In the genomic region with DNA sequence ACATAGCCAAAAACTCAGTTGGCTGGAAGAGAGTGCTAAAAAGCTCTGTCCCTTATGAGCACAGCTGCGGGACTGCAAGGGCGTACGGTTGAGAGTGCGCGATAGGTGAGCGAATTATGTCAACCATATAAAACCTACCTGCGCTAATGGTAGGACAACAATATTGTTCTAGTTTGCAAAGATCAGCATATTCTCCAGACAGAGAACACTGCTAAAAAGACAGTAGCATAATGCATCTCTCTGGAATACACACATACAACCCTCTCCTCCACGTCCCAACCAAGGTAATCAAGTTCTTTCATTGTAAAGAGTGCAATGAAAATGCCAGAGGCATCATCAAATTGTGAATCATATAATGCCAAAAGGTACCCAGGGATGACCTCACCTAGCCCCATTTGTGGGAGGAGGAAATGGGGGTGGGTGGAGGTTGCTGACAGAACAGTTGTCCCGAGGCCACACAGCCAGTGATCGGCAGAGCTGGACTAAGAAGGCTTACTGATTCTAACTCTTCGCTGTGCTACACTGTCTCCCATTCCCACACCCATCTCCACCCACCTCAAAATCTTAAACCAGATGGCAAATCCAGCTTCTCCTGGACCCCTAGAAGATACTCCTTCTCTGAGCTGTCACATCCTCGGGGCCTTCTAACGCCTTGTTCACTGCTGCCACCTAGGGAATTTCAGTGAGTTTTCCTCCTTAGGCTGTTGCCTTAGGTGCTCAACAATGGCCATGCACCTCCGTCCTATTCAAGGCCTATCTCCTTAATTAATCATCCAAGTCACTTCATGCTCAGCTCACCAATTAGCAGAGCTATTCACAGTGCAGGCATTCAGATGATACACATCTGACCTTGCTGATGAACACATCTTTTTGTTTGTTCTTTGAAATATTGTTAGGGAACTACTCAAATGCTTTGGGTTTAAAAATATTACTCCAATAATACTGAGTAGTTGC, we compare ENCODE assay signal across 9 cellular contexts.
A peak's percentile ranks its signal among the peaks of the same experiment; 100 is the strongest.
DNase-seq lines count a peak whose midpoint lies in the region; ATAC-seq, FAIRE-seq and TF ChIP-seq lines count a peak whose summit lies in the region.
"Had no signal": no experiment of that assay in that cellular context is flagged by ENCODE, and none has a peak within 500 bp of the region (broad histone marks: within the 10 kb centered on the region; RNA-seq: fewer than 3 reads in every experiment).

No MANE protein-coding gene starts in this region.

- H3K4me1 ChIP-seq in right cardiac atrium (ENCODE audit: control insufficient read depth, insufficient read depth, low read length) (no peaks in the 10 kb centered on the region), small intestine (ENCODE audit: control insufficient read depth in 2 of 2, insufficient read depth in 1 of 2, low read depth in 1 of 2, low read length in 1 of 2) (peaks cover 4 to 5% of the 10 kb centered on the region in 2 donors)

- H3K27me3 ChIP-seq in right cardiac atrium (ENCODE audit: control insufficient read depth, insufficient read depth) (no peaks in the 10 kb centered on the region), small intestine (ENCODE audit: control insufficient read depth in 2 of 2, insufficient read depth in 2 of 2, low read length in 2 of 2) (no peaks in the 10 kb centered on the region)

- H3K27ac ChIP-seq in right cardiac atrium (ENCODE audit: low read length) (no peak overlapping the region), small intestine (ENCODE audit: low read depth in 1 of 2, low read length in 1 of 2) (peak overlapping the region; percentile 8 to 36)

- H3K4me1 Mint-ChIP-seq in WTC11, result peaks cover 38% of the 10 kb centered on the region

- 74% methylated on average over 14 of the region's 14 CpGs for WGBS in right cardiac atrium
- WGBS in small intestine, 3 donors, result 69 to 74% (median 70%) methylated on average over 14 of the region's 14 CpGs

- FAIRE-seq in small intestine (lab: Jason Lieb, UNC), result no peak

- no peak overlapping the region for H3K4me3 ChIP-seq in right cardiac atrium (ENCODE audit: low read length)
- no peak overlapping the region for H3K4me3 ChIP-seq in small intestine (ENCODE audit: low read depth in 1 of 2, low read length in 2 of 2)

- peaks cover 9% of the 10 kb centered on the region for H3K27me3 Mint-ChIP-seq in WTC11 (ENCODE audit: low read depth)

- H3K27ac Mint-ChIP-seq in WTC11, result no peak overlapping the region

- H3K9me3 Mint-ChIP-seq in WTC11, result peaks cover 22% of the 10 kb centered on the region

- POLR2A ChIA-PET in WTC11 (lab: Charles Lee), result no interaction called here

- peaks cover 7% of the 10 kb centered on the region; the same call in 1 of the 2 replicates for H3K36me3 Mint-ChIP-seq in WTC11

- peak; percentile 49 for ATAC-seq in GM21390 (IDR thresholded peaks at IDR 0.05; ENCODE audit: unreplicated experiment)
- peak; percentile 90 for ATAC-seq in WTC11
- ATAC-seq in right cardiac atrium, result peak; percentile 66 to 68
- no peak for ATAC-seq in HG02759 (IDR thresholded peaks at IDR 0.05; ENCODE audit: unreplicated experiment)
- no peak for ATAC-seq in HG03342 (IDR thresholded peaks at IDR 0.05; ENCODE audit: unreplicated experiment)

- H3K9me3 ChIP-seq in right cardiac atrium (ENCODE audit: control insufficient read depth, low read length) (no peaks in the 10 kb centered on the region), small intestine (ENCODE audit: control insufficient read depth, low read depth) (no peaks in the 10 kb centered on the region)

- peak; percentile 43 to 58 for DNase-seq in AML-193 (lab: John Stamatoyannopoulos, UW)
- DNase-seq in NCI-H2171 treated with DMSO at 0.1 percent for 48 hours (lab: John Stamatoyannopoulos, UW), result peak; percentile 90
- DNase-seq in WTC11 (ENCODE audit: low spot score), result peak; percentile 47
- DNase-seq in right cardiac atrium, result no peak
- DNase-seq in small intestine, result peak; percentile 77
- DNase-seq: left cardiac atrium had no signal

- H3K4me3 Mint-ChIP-seq in WTC11, result no peak overlapping the region

- intact Hi-C loops in right cardiac atrium (cut with DNase I), result no loop called here

- no peaks in the 10 kb centered on the region for H3K36me3 ChIP-seq in small intestine (ENCODE audit: control insufficient read depth in 2 of 2, insufficient read depth in 2 of 2, low read length in 2 of 2)

- no peak for TF ChIP-seq CTCF in WTC11 (IDR thresholded peaks at IDR 0.05)

- CTCF ChIA-PET in WTC11 (lab: Charles Lee), result interaction anchor here (0.6 to 7.2 kb wide), 17 partner anchors 16 to 663 kb away, joined by 3 to 138 read pairs (median 5); a partner anchor contains a TSS

TF ChIP-seq in WTC11, 78 proteins besides CTCF, POLR2A, EP300 and RAD21:
- TF ChIP-seq ZNF396 (CRISPR knock-in tag; IDR thresholded peaks at IDR 0.05; ENCODE audit: borderline replicate concordance) (no peak), ZNF219 (CRISPR knock-in tag; IDR thresholded peaks at IDR 0.05; ENCODE audit: borderline replicate concordance) (no peak), CBFB (CRISPR knock-in tag; IDR thresholded peaks at IDR 0.05; ENCODE audit: low read depth) (no peak), OVOL2 (CRISPR knock-in tag; IDR thresholded peaks at IDR 0.05; ENCODE audit: borderline replicate concordance) (no peak)
- TF ChIP-seq, protein P1, sequence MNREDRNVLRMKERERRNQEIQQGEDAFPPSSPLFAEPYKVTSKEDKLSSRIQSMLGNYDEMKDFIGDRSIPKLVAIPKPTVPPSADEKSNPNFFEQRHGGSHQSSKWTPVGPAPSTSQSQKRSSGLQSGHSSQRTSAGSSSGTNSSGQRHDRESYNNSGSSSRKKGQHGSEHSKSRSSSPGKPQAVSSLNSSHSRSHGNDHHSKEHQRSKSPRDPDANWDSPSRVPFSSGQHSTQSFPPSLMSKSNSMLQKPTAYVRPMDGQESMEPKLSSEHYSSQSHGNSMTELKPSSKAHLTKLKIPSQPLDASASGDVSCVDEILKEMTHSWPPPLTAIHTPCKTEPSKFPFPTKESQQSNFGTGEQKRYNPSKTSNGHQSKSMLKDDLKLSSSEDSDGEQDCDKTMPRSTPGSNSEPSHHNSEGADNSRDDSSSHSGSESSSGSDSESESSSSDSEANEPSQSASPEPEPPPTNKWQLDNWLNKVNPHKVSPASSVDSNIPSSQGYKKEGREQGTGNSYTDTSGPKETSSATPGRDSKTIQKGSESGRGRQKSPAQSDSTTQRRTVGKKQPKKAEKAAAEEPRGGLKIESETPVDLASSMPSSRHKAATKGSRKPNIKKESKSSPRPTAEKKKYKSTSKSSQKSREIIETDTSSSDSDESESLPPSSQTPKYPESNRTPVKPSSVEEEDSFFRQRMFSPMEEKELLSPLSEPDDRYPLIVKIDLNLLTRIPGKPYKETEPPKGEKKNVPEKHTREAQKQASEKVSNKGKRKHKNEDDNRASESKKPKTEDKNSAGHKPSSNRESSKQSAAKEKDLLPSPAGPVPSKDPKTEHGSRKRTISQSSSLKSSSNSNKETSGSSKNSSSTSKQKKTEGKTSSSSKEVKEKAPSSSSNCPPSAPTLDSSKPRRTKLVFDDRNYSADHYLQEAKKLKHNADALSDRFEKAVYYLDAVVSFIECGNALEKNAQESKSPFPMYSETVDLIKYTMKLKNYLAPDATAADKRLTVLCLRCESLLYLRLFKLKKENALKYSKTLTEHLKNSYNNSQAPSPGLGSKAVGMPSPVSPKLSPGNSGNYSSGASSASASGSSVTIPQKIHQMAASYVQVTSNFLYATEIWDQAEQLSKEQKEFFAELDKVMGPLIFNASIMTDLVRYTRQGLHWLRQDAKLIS (CRISPR knock-in tag; IDR thresholded peaks at IDR 0.05; ENCODE audit: borderline replicate concordance), result no peak
- TF ChIP-seq, protein P2, sequence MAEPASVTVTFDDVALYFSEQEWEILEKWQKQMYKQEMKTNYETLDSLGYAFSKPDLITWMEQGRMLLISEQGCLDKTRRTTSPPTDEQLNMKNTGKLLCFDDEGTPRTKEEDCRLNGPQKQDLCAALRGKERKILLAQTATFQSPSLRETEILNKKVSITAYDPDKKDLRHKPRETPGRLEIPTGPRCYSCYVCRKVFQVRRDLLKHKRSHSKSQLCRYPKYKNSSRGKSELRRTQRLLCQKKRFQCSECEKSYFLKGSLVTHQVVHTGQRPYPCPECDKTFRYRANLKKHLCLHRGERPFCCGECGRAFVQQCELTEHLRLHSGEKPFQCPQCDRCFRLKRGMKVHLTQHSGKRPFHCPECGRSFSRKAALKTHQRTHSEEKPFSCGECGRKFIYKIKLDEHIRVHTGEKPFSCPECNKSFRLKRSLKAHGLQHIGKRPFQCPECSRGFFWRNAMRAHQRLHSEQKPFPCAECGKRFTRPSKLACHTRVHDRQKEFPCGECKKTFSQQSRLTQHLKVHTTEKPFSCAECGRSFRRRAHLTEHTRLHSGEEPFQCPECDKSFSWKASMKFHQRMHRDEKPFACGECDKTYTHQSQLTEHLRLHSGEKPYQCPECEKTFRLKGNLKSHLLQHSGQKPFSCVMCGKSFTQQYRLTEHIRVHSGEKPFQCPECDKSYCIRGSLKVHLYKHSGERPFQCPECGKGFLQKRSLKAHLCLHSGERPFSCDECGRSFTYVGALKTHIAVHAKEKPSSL (CRISPR knock-in tag; conservative IDR thresholded peaks at IDR 0.05), result no peak
- TF ChIP-seq, protein P3, sequence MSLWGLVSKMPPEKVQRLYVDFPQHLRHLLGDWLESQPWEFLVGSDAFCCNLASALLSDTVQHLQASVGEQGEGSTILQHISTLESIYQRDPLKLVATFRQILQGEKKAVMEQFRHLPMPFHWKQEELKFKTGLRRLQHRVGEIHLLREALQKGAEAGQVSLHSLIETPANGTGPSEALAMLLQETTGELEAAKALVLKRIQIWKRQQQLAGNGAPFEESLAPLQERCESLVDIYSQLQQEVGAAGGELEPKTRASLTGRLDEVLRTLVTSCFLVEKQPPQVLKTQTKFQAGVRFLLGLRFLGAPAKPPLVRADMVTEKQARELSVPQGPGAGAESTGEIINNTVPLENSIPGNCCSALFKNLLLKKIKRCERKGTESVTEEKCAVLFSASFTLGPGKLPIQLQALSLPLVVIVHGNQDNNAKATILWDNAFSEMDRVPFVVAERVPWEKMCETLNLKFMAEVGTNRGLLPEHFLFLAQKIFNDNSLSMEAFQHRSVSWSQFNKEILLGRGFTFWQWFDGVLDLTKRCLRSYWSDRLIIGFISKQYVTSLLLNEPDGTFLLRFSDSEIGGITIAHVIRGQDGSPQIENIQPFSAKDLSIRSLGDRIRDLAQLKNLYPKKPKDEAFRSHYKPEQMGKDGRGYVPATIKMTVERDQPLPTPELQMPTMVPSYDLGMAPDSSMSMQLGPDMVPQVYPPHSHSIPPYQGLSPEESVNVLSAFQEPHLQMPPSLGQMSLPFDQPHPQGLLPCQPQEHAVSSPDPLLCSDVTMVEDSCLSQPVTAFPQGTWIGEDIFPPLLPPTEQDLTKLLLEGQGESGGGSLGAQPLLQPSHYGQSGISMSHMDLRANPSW (CRISPR knock-in tag; conservative IDR thresholded peaks at IDR 0.05; ENCODE audit: low read depth), result no peak

Comparison
In these comparisons a context has a peak if more than half of its experiments do, and no peak if none do; other contexts are left out.
1. DNase-seq: peak in AML-193 (2 of 2), NCI-H2171 treated with DMSO at 0.1 percent for 48 hours (single experiment), WTC11 (single experiment) and small intestine (single experiment); none in right cardiac atrium (0 of 3).
2. ATAC-seq: peak in GM21390 (single experiment), WTC11 (single experiment) and right cardiac atrium (2 of 2); none in HG02759 (single experiment) and HG03342 (single experiment).